8 cellular contexts compared by ENCODE assay signal in the genomic region with DNA sequence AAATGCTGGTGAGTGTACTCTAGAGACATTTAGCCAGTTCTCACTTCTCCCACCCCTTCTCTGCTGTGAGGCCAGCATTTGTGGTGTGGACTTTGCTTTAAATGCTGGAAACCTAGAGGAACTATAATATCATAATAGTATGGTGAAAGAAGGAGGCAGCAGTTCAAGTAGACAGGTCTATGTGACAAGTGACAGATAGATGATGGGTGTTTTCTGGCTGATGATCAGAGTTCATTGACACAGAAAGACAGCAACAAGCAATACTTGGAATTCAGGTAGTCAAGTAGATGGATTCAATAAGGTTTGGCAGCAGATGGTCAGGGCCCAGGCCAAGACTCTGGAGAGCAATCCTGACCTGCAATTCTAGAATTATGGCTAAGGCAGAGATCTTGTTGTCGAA.
"Had no signal": no experiment of that assay in that cellular context is flagged by ENCODE, and none has a peak within 500 bp of the region (broad histone marks: within the 10 kb centered on the region; RNA-seq: fewer than 3 reads in every experiment).

No MANE protein-coding gene starts in this region.

- H3K9me3 Mint-ChIP-seq: GM23338, H9 had no signal

- H3K4me3 Mint-ChIP-seq: GM23338, H9, HFFc6 had no signal

- ATAC-seq: GM23338 had no signal

- H3K27ac ChIP-seq: GM23248 had no signal

- H3K9ac ChIP-seq: GM23248 had no signal

- DNase-seq: GM23248, GOT3, H7, H9, HCEC 1CT, HFFc6 had no signal

- H3K4me2 ChIP-seq: GM23338 had no signal

- H3K4me3 ChIP-seq: GM23248, GM23338, HAP-1 had no signal

- H3K36me3 ChIP-seq: HAP-1 had no signal

- H3K27ac Mint-ChIP-seq: GM23338, H9, HFFc6 had no signal

- H2AFZ ChIP-seq: GM23248, GM23338 had no signal

- H3K9me3 ChIP-seq: HAP-1 had no signal
